In the genomic region with DNA sequence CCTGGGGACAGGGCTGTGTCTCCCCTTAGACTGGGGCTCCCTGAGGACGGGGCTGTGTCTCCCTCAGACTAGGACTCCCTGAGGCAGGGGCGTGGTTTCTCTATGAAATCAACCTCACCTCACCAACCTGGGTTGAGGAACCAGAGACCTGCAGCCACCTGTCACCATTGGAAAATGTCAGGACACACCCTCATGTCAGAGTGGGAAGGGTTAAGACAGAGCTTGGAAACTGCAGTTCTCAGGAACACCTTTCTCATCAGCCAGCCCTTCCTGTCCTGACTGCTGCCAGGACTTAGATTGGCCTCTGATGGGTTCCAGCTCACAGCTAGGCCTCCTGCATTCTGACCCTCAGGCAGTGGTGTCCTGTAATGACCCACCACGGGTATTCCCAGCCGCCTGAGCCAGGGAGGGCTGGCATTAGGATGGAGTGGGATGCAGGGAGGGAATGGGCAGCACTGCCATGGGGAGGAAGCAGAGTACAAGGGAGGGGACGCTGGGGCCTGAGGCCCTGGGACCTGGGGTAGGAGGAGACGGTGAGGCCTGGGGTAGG, we compare ENCODE assay signal across 14 cellular contexts.
DNase-seq lines count a peak whose midpoint lies in the region; ATAC-seq and TF ChIP-seq lines count a peak whose summit lies in the region.
"Had no signal": no experiment of that assay in that cellular context is flagged by ENCODE, and none has a peak within 500 bp of the region (broad histone marks: within the 10 kb centered on the region; RNA-seq: fewer than 3 reads in every experiment).

No MANE protein-coding gene starts in this region.

- H3K4me3 ChIP-seq in GM23248: no peak overlapping the region
- H3K4me3 ChIP-seq in right atrium auricular region: no peak overlapping the region
- H3K4me3 ChIP-seq in sigmoid colon: no peak overlapping the region
- H3K4me3 ChIP-seq: BLaER1 had no signal

- no peaks in the 10 kb centered on the region for H3K79me2 ChIP-seq in GM23248 (ENCODE audit: insufficient read depth)

- ATAC-seq in GM18519 (IDR thresholded peaks at IDR 0.05; ENCODE audit: low FRiP score, unreplicated experiment): no peak
- ATAC-seq: activated naive CD8-positive, alpha-beta T cell treated with anti-CD3 and anti-CD28 coated beads, Interleukin-2, amount 50 U/mL, for 24 hours; T-cell had no signal

- 48 to 69% methylated on average over 4 to 6 of the region's 6 CpGs for WGBS in GM23248 (ENCODE audit: low coverage in 1 of 2, low lambda C conversion rate in 2 of 2, missing lambda C conversion rate in 2 of 2), 2 experiments
- 59 to 60% methylated on average over 6 of the region's 6 CpGs for WGBS in sigmoid colon, 2 donors

- no peaks in the 10 kb centered on the region for H3K36me3 ChIP-seq in GM23248 (ENCODE audit: low read depth)
- H3K36me3 ChIP-seq in right atrium auricular region: no peaks in the 10 kb centered on the region
- no peaks in the 10 kb centered on the region for H3K36me3 ChIP-seq in sigmoid colon
- H3K36me3 ChIP-seq: BLaER1 had no signal

- TF ChIP-seq EP300 in sigmoid colon (IDR thresholded peaks at IDR 0.05): peak in 1 of 4 donors; percentile 56

- TF ChIP-seq POLR2A in sigmoid colon (IDR thresholded peaks at IDR 0.05): no peak

- no peak for DNase-seq in GM23248
- no peak for DNase-seq in right atrium auricular region (ENCODE audit: low spot score)
- no peak for DNase-seq in sigmoid colon
- DNase-seq in putamen (ENCODE audit: low spot score): no peak
- DNase-seq in activated CD4-positive, alpha-beta memory T cell treated with anti-CD3 and anti-CD28 coated beads for 36 hours: no peak
- no peak for DNase-seq in activated T-cell treated with anti-CD3 and anti-CD28 coated beads for 4 hours
- DNase-seq: activated naive CD8-positive, alpha-beta T cell treated with anti-CD3 and anti-CD28 coated beads, Interleukin-2, amount 50 U/mL, for 24 hours; NCI-H1092 treated with DMSO at 0.1 percent for 48 hours; NCI-H524; retina; T-cell had no signal

- peaks cover 53% of the 10 kb centered on the region for H3F3A ChIP-seq in GM23248 (ENCODE audit: insufficient read depth)

- H4K20me1 ChIP-seq in GM23248 (ENCODE audit: insufficient read depth): no peaks in the 10 kb centered on the region
- H4K20me1 ChIP-seq: BLaER1 had no signal

- H3K27ac ChIP-seq in GM23248: peak overlapping the region; percentile 21; the same call in 1 of the 2 replicates
- H3K27ac ChIP-seq in right atrium auricular region: peak overlapping the region; percentile 65 to 78
- H3K27ac ChIP-seq in sigmoid colon: peak overlapping the region; percentile 81 to 91 (median 84)
- H3K27ac ChIP-seq: BLaER1 had no signal

- H2AFZ ChIP-seq in GM23248: no peak overlapping the region

- no peaks in the 10 kb centered on the region for H3K36me3 Mint-ChIP-seq in brain
- no peaks in the 10 kb centered on the region for H3K36me3 Mint-ChIP-seq in activated CD4-positive, alpha-beta memory T cell treated with anti-CD3 and anti-CD28 coated beads for 36 hours
- H3K36me3 Mint-ChIP-seq: T-cell had no signal

- H3K9ac ChIP-seq in GM23248: peak overlapping the region; percentile 25; the same call in 1 of the 2 replicates
- H3K9ac ChIP-seq: BLaER1 had no signal

- no peak overlapping the region for H3K4me3 Mint-ChIP-seq in brain
- no peak overlapping the region for H3K4me3 Mint-ChIP-seq in activated CD4-positive, alpha-beta memory T cell treated with anti-CD3 and anti-CD28 coated beads for 36 hours
- H3K4me3 Mint-ChIP-seq: activated naive CD8-positive, alpha-beta T cell treated with anti-CD3 and anti-CD28 coated beads, Interleukin-2, amount 50 U/mL, for 24 hours; T-cell had no signal

- H3K27me3 ChIP-seq in GM23248 (replicated peaks; ENCODE audit: insufficient read depth) (no peaks in the 10 kb centered on the region), right atrium auricular region (no peaks in the 10 kb centered on the region), sigmoid colon (no peaks in the 10 kb centered on the region)
- H3K27me3 ChIP-seq: BLaER1 had no signal

- intact Hi-C loops in sigmoid colon (cut with DNase I): no loop called here
- intact Hi-C loops in activated CD4-positive, alpha-beta memory T cell treated with anti-CD3 and anti-CD28 coated beads for 36 hours (cut with micrococcal nuclease): no loop called here

- peaks cover 77% of the 10 kb centered on the region for H3K4me1 Mint-ChIP-seq in brain
- H3K4me1 Mint-ChIP-seq in activated CD4-positive, alpha-beta memory T cell treated with anti-CD3 and anti-CD28 coated beads for 36 hours (ENCODE audit: low read depth): peaks cover 4% of the 10 kb centered on the region
- H3K4me1 Mint-ChIP-seq: T-cell had no signal

- no peaks in the 10 kb centered on the region for H3K27me3 Mint-ChIP-seq in brain
- no peaks in the 10 kb centered on the region for H3K27me3 Mint-ChIP-seq in activated CD4-positive, alpha-beta memory T cell treated with anti-CD3 and anti-CD28 coated beads for 36 hours

- H3K4me2 ChIP-seq in GM23248 (ENCODE audit: unreplicated experiment): no peak overlapping the region
- H3K4me2 ChIP-seq: BLaER1 had no signal

- CTCF ChIA-PET in activated CD4-positive, alpha-beta memory T cell treated with anti-CD3 and anti-CD28 coated beads for 36 hours (lab: Charles Lee): no interaction called here

- H3K4me1 ChIP-seq in GM23248 (ENCODE audit: insufficient read depth): peaks cover 77% of the 10 kb centered on the region
- H3K4me1 ChIP-seq in right atrium auricular region: peaks cover 0 to 66% of the 10 kb centered on the region in 2 donors
- H3K4me1 ChIP-seq in sigmoid colon: peaks cover 0 to 72% (median 60%) of the 10 kb centered on the region in 4 donors

- POLR2A ChIA-PET in activated CD4-positive, alpha-beta memory T cell treated with anti-CD3 and anti-CD28 coated beads for 36 hours (lab: Charles Lee): no interaction called here

- H3K27ac Mint-ChIP-seq in brain: peak overlapping the region; percentile 92 to 97 (median 95)
- no peak overlapping the region for H3K27ac Mint-ChIP-seq in activated CD4-positive, alpha-beta memory T cell treated with anti-CD3 and anti-CD28 coated beads for 36 hours
- H3K27ac Mint-ChIP-seq: activated naive CD8-positive, alpha-beta T cell treated with anti-CD3 and anti-CD28 coated beads, Interleukin-2, amount 50 U/mL, for 24 hours; T-cell had no signal

- TF ChIP-seq CTCF in brain (conservative IDR thresholded peaks at IDR 0.05) (no peak), right atrium auricular region (IDR thresholded peaks at IDR 0.05) (no peak), sigmoid colon (IDR thresholded peaks at IDR 0.05) (no peak)

- H3K9me3 Mint-ChIP-seq in brain: no peaks in the 10 kb centered on the region
- no peaks in the 10 kb centered on the region for H3K9me3 Mint-ChIP-seq in activated CD4-positive, alpha-beta memory T cell treated with anti-CD3 and anti-CD28 coated beads for 36 hours
- H3K9me3 Mint-ChIP-seq: activated naive CD8-positive, alpha-beta T cell treated with anti-CD3 and anti-CD28 coated beads, Interleukin-2, amount 50 U/mL, for 24 hours; T-cell had no signal

- H3K9me3 ChIP-seq in GM23248 (ENCODE audit: low read depth): no peaks in the 10 kb centered on the region
- no peaks in the 10 kb centered on the region for H3K9me3 ChIP-seq in right atrium auricular region
- no peaks in the 10 kb centered on the region for H3K9me3 ChIP-seq in sigmoid colon
- H3K9me3 ChIP-seq: BLaER1 had no signal

- H3K9me2 ChIP-seq in GM23248 (ENCODE audit: insufficient read depth): no peaks in the 10 kb centered on the region

- in situ Hi-C loops in GM23248 (cut with MboI): no loop called here

Comparison
In these comparisons a context has a peak if more than half of its experiments do, and no peak if none do; other contexts are left out.
1. H3K27ac ChIP-seq: peak in every context shown above with its lines; median percentile 84 in sigmoid colon; 72 in right atrium auricular region; 21 in GM23248.